8 cellular contexts compared by ENCODE assay signal in genomic region chr17:48907713-48908046, GRCh38. TPM values are rescaled to one million over a fixed set of nuclear protein-coding genes. Genes with fewer than 3 reads are reported as not detected.
A peak's percentile ranks its signal among the peaks of the same experiment; 100 is the strongest.
DNase-seq lines count a peak whose midpoint lies in the region; ATAC-seq and TF ChIP-seq lines count a peak whose summit lies in the region.

No MANE protein-coding gene starts in this region.

- no peaks in the 10 kb centered on the region for H3K9me2 ChIP-seq in GM23338 (ENCODE audit: insufficient read depth)

- H3K4me2 ChIP-seq in GM23338: peak overlapping the region; percentile 83
- peak overlapping the region; percentile 98 for H3K4me2 ChIP-seq in fibroblast of lung (ENCODE audit: extremely low read depth, insufficient read depth, low read length)
- peak overlapping the region; percentile 75 for H3K4me2 ChIP-seq in parathyroid adenoma (ENCODE audit: low read length)

- H3K27me3 Mint-ChIP-seq in GM23338 (ENCODE audit: insufficient read depth, low read depth, poor library complexity) (peaks cover 7% of the 10 kb centered on the region), T-cell (no peaks in the 10 kb centered on the region)

- peaks cover 27% of the 10 kb centered on the region for H3F3A ChIP-seq in GM23338 (replicated peaks; ENCODE audit: low read depth)

- H3K36me3 Mint-ChIP-seq in GM23338 (ENCODE audit: low read depth): peaks cover 27% of the 10 kb centered on the region
- H3K36me3 Mint-ChIP-seq in T-cell: peaks cover 13% of the 10 kb centered on the region

- DNase-seq in AG09319 (ENCODE audit: extremely low read depth, low read depth) (peak; percentile 30), GM23338 (ENCODE audit: low spot score) (peak; percentile 68), T-cell (peak in 1 of 34 experiments; percentile 10), fibroblast of lung (ENCODE audit: low read depth in 2 of 2) (peak; percentile 62 to 69), GM10248 (ENCODE audit: extremely low spot score) (no peak), nucleus accumbens (lab: John Stamatoyannopoulos, UW) (no peak)

- ATAC-seq in GM23338 (no peak), T-cell (replicated peaks in 1 of 4) (peak in 1 of 4 experiments; percentile 21), GM21576 (IDR thresholded peaks at IDR 0.05; ENCODE audit: unreplicated experiment) (no peak)

- 0 out of 2 replicates have a peak overlapping the region, but pooled peaks have one; percentile 4 for H2AFZ ChIP-seq in GM23338
- peak overlapping the region; percentile 95 for H2AFZ ChIP-seq in fibroblast of lung (ENCODE audit: low read length)
- peak overlapping the region; percentile 91 for H2AFZ ChIP-seq in parathyroid adenoma

- POLR2A ChIA-PET in T-cell (lab: Charles Lee): interaction anchor here (0.6 to 1.1 kb wide), 5 partner anchors 14 to 966 kb away, joined by 3 to 4 read pairs (median 3); partner anchors contain the start of genes ATP5MC1 (in 2 of the 2), PNPO (in 1 of the 2) and SNF8 (in 1 of the 2)
- POLR2A ChIA-PET in GM10248 (lab: Yijun Ruan, JAX): interaction anchor here (1.0 kb wide), 1 partner anchor 8 kb away, joined by 3 read pairs; no protein-coding TSS in a partner anchor

- H3K4me3 Mint-ChIP-seq in GM23338 (peak overlapping the region; percentile 93), T-cell (peak overlapping the region; percentile 86 to 90 (median 87))

- peaks cover 32% of the 10 kb centered on the region for H4K20me1 ChIP-seq in GM23338 (replicated peaks; ENCODE audit: insufficient read depth)
- peaks cover 2% of the 10 kb centered on the region for H4K20me1 ChIP-seq in fibroblast of lung (ENCODE audit: control insufficient read depth, extremely low read depth, insufficient read depth, low read length)

- TF ChIP-seq CTCF in AG09319 (IDR thresholded peaks at IDR 0.05; ENCODE audit: low read depth, low read length) (no peak), GM23338 (conservative IDR thresholded peaks at IDR 0.05; ENCODE audit: low read depth in 2 of 2) (no peak), fibroblast of lung (conservative IDR thresholded peaks at IDR 0.05 in 1 of 2, IDR thresholded peaks at IDR 0.05 in 1 of 2; ENCODE audit: low read depth in 1 of 2, low read length in 2 of 2) (no peak), parathyroid adenoma (IDR thresholded peaks at IDR 0.05) (no peak), GM10248 (IDR thresholded peaks at IDR 0.05; ENCODE audit: control extremely low read depth, extremely low read depth, low read depth, missing control alignments) (no peak)

- CTCF ChIA-PET in T-cell (lab: Charles Lee) (interaction anchor here (0.7 to 1.4 kb wide), 2 partner anchors 15 to 24 kb away, joined by 3 to 6 read pairs; partner anchors contain the start of gene ATP5MC1 (in 1 of the 2)), GM10248 (lab: Yijun Ruan, JAX) (interaction anchor here (1.3 to 2.9 kb wide), 5 partner anchors 14 to 128 kb away, joined by 4 to 17 read pairs (median 8); partner anchors contain the start of gene ATP5MC1)

- peaks cover 26% of the 10 kb centered on the region for H3K4me1 ChIP-seq in GM23338 (ENCODE audit: insufficient read depth)
- peaks cover 8% of the 10 kb centered on the region for H3K4me1 ChIP-seq in fibroblast of lung (ENCODE audit: control insufficient read depth, extremely low read depth, insufficient read depth, low read length)
- H3K4me1 ChIP-seq in parathyroid adenoma: peaks cover 9% of the 10 kb centered on the region

- H3K9ac ChIP-seq in fibroblast of lung (ENCODE audit: insufficient read depth, low read length) (peak overlapping the region; percentile 94), parathyroid adenoma (no peak overlapping the region)

- H3K79me2 ChIP-seq in GM23338 (replicated peaks; ENCODE audit: insufficient read depth) (peaks cover 47% of the 10 kb centered on the region), fibroblast of lung (ENCODE audit: control insufficient read depth, insufficient read depth, low read length) (peaks cover 40% of the 10 kb centered on the region), parathyroid adenoma (peaks cover under 1% of the 10 kb centered on the region)

- H3K27ac Mint-ChIP-seq in GM23338 (peak overlapping the region; percentile 99), T-cell (peak overlapping the region; percentile 95 to 96)

- H3K27ac ChIP-seq in GM23338 (ENCODE audit: low read depth) (peak overlapping the region; percentile 95), fibroblast of lung (ENCODE audit: insufficient read depth, low read length) (peak overlapping the region; percentile 99), parathyroid adenoma (peak overlapping the region; percentile 71)

- H3K9me3 ChIP-seq in fibroblast of lung (ENCODE audit: control insufficient read depth, insufficient read depth, low read depth, low read length) (no peaks in the 10 kb centered on the region), parathyroid adenoma (ENCODE audit: control insufficient read depth, low read length) (no peaks in the 10 kb centered on the region)

- H3K27me3 ChIP-seq in GM23338 (ENCODE audit: insufficient read depth): no peaks in the 10 kb centered on the region
- no peaks in the 10 kb centered on the region for H3K27me3 ChIP-seq in fibroblast of lung (ENCODE audit: control insufficient read depth, insufficient read depth, low read length)
- H3K27me3 ChIP-seq in parathyroid adenoma (ENCODE audit: control insufficient read depth, insufficient read depth, low read length): no peaks in the 10 kb centered on the region

- peaks cover 17% of the 10 kb centered on the region; the same call in 1 of the 2 replicates for H3K36me3 ChIP-seq in GM23338 (ENCODE audit: insufficient read depth)
- peaks cover 4% of the 10 kb centered on the region for H3K36me3 ChIP-seq in fibroblast of lung (ENCODE audit: control insufficient read depth, insufficient read depth, low read length)
- no peaks in the 10 kb centered on the region for H3K36me3 ChIP-seq in parathyroid adenoma (ENCODE audit: control insufficient read depth, insufficient read depth, low read length)

- peaks cover 25% of the 10 kb centered on the region for H3K4me1 Mint-ChIP-seq in GM23338
- H3K4me1 Mint-ChIP-seq in T-cell: peaks cover 41 to 49% (median 46%) of the 10 kb centered on the region in 3 donors

- H3K9me3 Mint-ChIP-seq in GM23338 (no peaks in the 10 kb centered on the region), T-cell (no peaks in the 10 kb centered on the region)

- H3K4me3 ChIP-seq in GM23338: peak overlapping the region; percentile 96
- H3K4me3 ChIP-seq in fibroblast of lung (replicated peaks in 1 of 4; ENCODE audit: control extremely low read depth in 1 of 4, insufficient read depth in 1 of 4, low read depth in 3 of 4, low read length in 4 of 4): peak overlapping the region; percentile 79 to 89 (median 84)
- H3K4me3 ChIP-seq in parathyroid adenoma (ENCODE audit: low read depth, low read length): peak overlapping the region; percentile 69

TF ChIP-seq in GM23338, 12 proteins besides CTCF, POLR2A, EP300 and RAD21 (continues in another document):
- TF ChIP-seq ZNF331 (CRISPR knock-in tag; IDR thresholded peaks at IDR 0.05; ENCODE audit: low read depth) (no peak), POLR2AphosphoS5 (IDR thresholded peaks at IDR 0.05; ENCODE audit: low read depth) (no peak), CREB1 (CRISPR knock-in tag; IDR thresholded peaks at IDR 0.05; ENCODE audit: low read depth) (no peak), EZH2phosphoT487 (IDR thresholded peaks at IDR 0.05; ENCODE audit: unreplicated experiment) (no peak), NANOG (IDR thresholded peaks at IDR 0.05; ENCODE audit: borderline replicate concordance) (no peak), JUNB (IDR thresholded peaks at IDR 0.05; ENCODE audit: unreplicated experiment) (no peak)

RNA-seq across cellular contexts. Expression of gene UBE2Z, which starts 0.5 kb away (rescaled TPM):
- 74.1 and 78.5 TPM in 2 replicates for total RNA-seq in GM23338 (2014; rRNA removed; shearing (Covaris generic))
- 30.1 and 34.1 TPM in 2 replicates for polyA plus RNA-seq in GM23338 (2016; fragmentation: Nextera tagmentation; extraction: Ambion mirVana)
- 10 to 100 TPM; 78.2 to 98.4 (median 91.6) TPM for total RNA-seq in T-cell
- total RNA-seq in fibroblast of lung: 46.7 and 55.2 TPM in 2 replicates
- polyA plus RNA-seq in fibroblast of lung: 141 and 152 TPM in 2 replicates
- 85.0 and 91.1 TPM in 2 replicates for polyA plus RNA-seq in fibroblast of lung (2012)
- polyA minus RNA-seq in fibroblast of lung (ENCODE audit: low replicate concordance): 134 and 140 TPM in 2 replicates

RNA-seq across cellular contexts. Expression of gene ATP5MC1, which starts 15.1 kb away (rescaled TPM):
- total RNA-seq in GM23338 (2014; rRNA removed; shearing (Covaris generic)): 123 and 157 TPM in 2 replicates
- polyA plus RNA-seq in GM23338 (2016; fragmentation: Nextera tagmentation; extraction: Ambion mirVana) (450 and 456 TPM in 2 replicates), fibroblast of lung (219 and 309 TPM in 2 replicates)
- total RNA-seq in T-cell (10 to 100 TPM; 29.3 to 45.9 (median 35.2) TPM), fibroblast of lung (19.0 and 24.8 TPM in 2 replicates)
- polyA plus RNA-seq in fibroblast of lung (2012): 203 and 231 TPM in 2 replicates
- 191 and 192 TPM in 2 replicates for polyA minus RNA-seq in fibroblast of lung (ENCODE audit: low replicate concordance)

RNA-seq across cellular contexts. Expression of gene SNF8, which starts 37.0 kb away (rescaled TPM):
- 88.5 and 114 TPM in 2 replicates for total RNA-seq in GM23338 (2014; rRNA removed; shearing (Covaris generic))
- polyA plus RNA-seq in GM23338 (2016; fragmentation: Nextera tagmentation; extraction: Ambion mirVana) (103 and 113 TPM in 2 replicates), fibroblast of lung (109 and 139 TPM in 2 replicates)
- total RNA-seq in T-cell (10 to 100 TPM; 55.6 to 71.7 (median 65.3) TPM), fibroblast of lung (84.2 and 85.5 TPM in 2 replicates)
- polyA plus RNA-seq in fibroblast of lung (2012): 125 and 189 TPM in 2 replicates
- polyA minus RNA-seq in fibroblast of lung (ENCODE audit: low replicate concordance): 40.3 and 129 TPM in 2 replicates

Comparison
In these comparisons a context has a peak if more than half of its experiments do, and no peak if none do; other contexts are left out.
1. DNase-seq: peak in AG09319 (single experiment), GM23338 (single experiment) and fibroblast of lung (2 of 2); none in GM10248 (single experiment) and nucleus accumbens (0 of 56).
2. H2AFZ ChIP-seq: peak in every context shown above with its lines; median percentile 95 in fibroblast of lung; 91 in parathyroid adenoma; 4 in GM23338.
3. Peak in every context shown above with its lines, with median percentiles within 50 percentile points of each other: H3K27ac ChIP-seq, H3K4me2 ChIP-seq and H3K4me3 ChIP-seq.